In genomic region chr4:62806786-62807185, GRCh38 we compare ENCODE assay signal across 18 cellular contexts.
DNase-seq lines count a peak whose midpoint lies in the region; ATAC-seq, FAIRE-seq and TF ChIP-seq lines count a peak whose summit lies in the region.
"Had no signal": no experiment of that assay in that cellular context is flagged by ENCODE, and none has a peak within 500 bp of the region (broad histone marks: within the 10 kb centered on the region; RNA-seq: fewer than 3 reads in every experiment).

No MANE protein-coding gene starts in this region.

- no peaks in the 10 kb centered on the region for H4K20me1 ChIP-seq in HepG2 (ENCODE audit: insufficient read depth, low read length)
- H4K20me1 ChIP-seq: BLaER1 had no signal

- TF ChIP-seq POLR2A in HepG2 (IDR thresholded peaks at IDR 0.05; ENCODE audit: insufficient read depth in 1 of 2, low read depth in 2 of 2, low read length in 2 of 2) = no peak
- no peak for TF ChIP-seq POLR2A in right lobe of liver (IDR thresholded peaks at IDR 0.05)

- H3K4me2 ChIP-seq in HepG2 (ENCODE audit: low read depth, low read length) = no peak overlapping the region
- H3K4me2 ChIP-seq: BLaER1 had no signal

- no peak for FAIRE-seq in HepG2 (lab: Jason Lieb, UNC)
- FAIRE-seq: GM12878, GM18507, H1, HTR-8/SVneo had no signal

- no peaks in the 10 kb centered on the region for H3K4me1 ChIP-seq in HepG2 (ENCODE audit: insufficient read depth, low read length)
- no peaks in the 10 kb centered on the region for H3K4me1 ChIP-seq in right lobe of liver
- no peaks in the 10 kb centered on the region for H3K4me1 ChIP-seq in colonic mucosa
- no peaks in the 10 kb centered on the region for H3K4me1 ChIP-seq in mucosa of descending colon (ENCODE audit: low read depth)
- H3K4me1 ChIP-seq: BLaER1, Caco-2 had no signal

- POLR2A ChIA-PET in HepG2 (lab: Yijun Ruan, JAX) = no interaction called here

- in situ Hi-C loops in HepG2 (cut with HindIII; ENCODE audit: extremely low pct_ligation_motif_present, low pct_unique_long_range_greater_than_20kb) = no loop called here

- H3K27ac ChIP-seq in HepG2 (ENCODE audit: extremely low read length, insufficient read depth, low read length) = no peak overlapping the region
- no peak overlapping the region for H3K27ac ChIP-seq in right lobe of liver
- H3K27ac ChIP-seq in colonic mucosa = no peak overlapping the region
- H3K27ac ChIP-seq: BLaER1 had no signal

- no peak for TF ChIP-seq RAD21 in HepG2 (CRISPR knock-in tag; IDR thresholded peaks at IDR 0.05)

- WGBS in HepG2 (ENCODE audit: low lambda C conversion rate) = 0% methylated on average over 4 of the region's 6 CpGs
- WGBS in right lobe of liver (ENCODE audit: insufficient coverage, low coverage, low lambda C conversion rate, missing lambda C conversion rate) = 61% methylated on average over 4 of the region's 6 CpGs

- H3K9me3 ChIP-seq in HepG2 (ENCODE audit: low read length) = no peaks in the 10 kb centered on the region
- H3K9me3 ChIP-seq in right lobe of liver = no peaks in the 10 kb centered on the region
- no peaks in the 10 kb centered on the region for H3K9me3 ChIP-seq in colonic mucosa
- H3K9me3 ChIP-seq in mucosa of descending colon = no peaks in the 10 kb centered on the region
- H3K9me3 ChIP-seq: BLaER1, Caco-2 had no signal

- H3K79me2 ChIP-seq in HepG2 (ENCODE audit: insufficient read depth, low read length) = no peaks in the 10 kb centered on the region

- intact Hi-C loops in HepG2 (cut with micrococcal nuclease; ENCODE audit: unreplicated experiment) = no loop called here
- intact Hi-C loops in right lobe of liver (cut with DNase I) = no loop called here
- intact Hi-C loops in colonic mucosa (cut with DNase I) = no loop called here
- intact Hi-C loops in mucosa of descending colon (cut with DNase I, micrococcal nuclease) = no loop called here

- no peak overlapping the region for H3K9ac ChIP-seq in HepG2 (ENCODE audit: insufficient read depth, low read depth, low read length)
- no peak overlapping the region for H3K9ac ChIP-seq in colonic mucosa (ENCODE audit: low read depth in 2 of 2, low read length in 2 of 2)
- H3K9ac ChIP-seq: BLaER1 had no signal

- ATAC-seq in HepG2 (no peak; the same call in 2 of the 3 replicates), right lobe of liver (no peak), mucosa of descending colon (peak; percentile 92), GM21737 (IDR thresholded peaks at IDR 0.05; ENCODE audit: unreplicated experiment) (no peak), GM21786 (IDR thresholded peaks at IDR 0.05; ENCODE audit: unreplicated experiment) (no peak)
- ATAC-seq: GM12878 had no signal

- H3K27me3 ChIP-seq in HepG2 (ENCODE audit: control insufficient read depth in 1 of 2, insufficient read depth in 2 of 2, low read length in 2 of 2) (no peaks in the 10 kb centered on the region), right lobe of liver (no peaks in the 10 kb centered on the region), colonic mucosa (no peaks in the 10 kb centered on the region)
- H3K27me3 ChIP-seq: BLaER1 had no signal

- CTCF ChIA-PET in HepG2 (lab: Yijun Ruan, JAX; ENCODE audit: low intra/inter-chr PET ratio, low total read pairs) = no interaction called here

- no peak overlapping the region for H2AFZ ChIP-seq in HepG2 (ENCODE audit: low read length)

- no peak for TF ChIP-seq EP300 in HepG2 (IDR thresholded peaks at IDR 0.05; ENCODE audit: low read depth in 2 of 2, low read length in 2 of 2)
- no peak for TF ChIP-seq EP300 in HepG2 (CRISPR knock-in tag; IDR thresholded peaks at IDR 0.05; ENCODE audit: borderline replicate concordance)

- no TSS peak for BruUV-seq in HepG2 (replicated peaks; lab: Mats Ljungman, UMichigan)

- H3K36me3 ChIP-seq in HepG2 (replicated peaks in 1 of 2; ENCODE audit: control insufficient read depth in 1 of 2, insufficient read depth in 2 of 2, low read length in 2 of 2) (no peaks in the 10 kb centered on the region), right lobe of liver (no peaks in the 10 kb centered on the region), colonic mucosa (no peaks in the 10 kb centered on the region), mucosa of descending colon (ENCODE audit: low read depth) (no peaks in the 10 kb centered on the region)
- H3K36me3 ChIP-seq: BLaER1 had no signal

- TF ChIP-seq CTCF in HepG2 (CRISPR knock-in tag; IDR thresholded peaks at IDR 0.05) = no peak
- no peak for TF ChIP-seq CTCF in right lobe of liver (IDR thresholded peaks at IDR 0.05)
- no peak for TF ChIP-seq CTCF in colonic mucosa (IDR thresholded peaks at IDR 0.05)
- TF ChIP-seq CTCF in mucosa of descending colon (IDR thresholded peaks at IDR 0.05) = no peak

- no peak overlapping the region for H3K4me3 ChIP-seq in HepG2 (replicated peaks in 1 of 3; ENCODE audit: insufficient read depth in 1 of 3, low read depth in 2 of 3, low read length in 3 of 3)
- H3K4me3 ChIP-seq in right lobe of liver = no peak overlapping the region
- H3K4me3 ChIP-seq in colonic mucosa = no peak overlapping the region
- no peak overlapping the region for H3K4me3 ChIP-seq in mucosa of descending colon
- H3K4me3 ChIP-seq: BLaER1, GM12878 had no signal

- DNase-seq in HepG2 (ENCODE audit: low spot score) (peak; percentile 3), right lobe of liver (no peak), colonic mucosa (peak; percentile 22), mucosa of descending colon (peak in 1 of 3 donors; percentile 55), NCI-H446 treated with DMSO at 0.1 percent for 48 hours (lab: John Stamatoyannopoulos, UW) (no peak)
- DNase-seq: 8988T; AML-193; CD8-positive, alpha-beta memory T cell; HCEC 1CT; HFFc6 had no signal

TF ChIP-seq in HepG2, 621 proteins besides CTCF, POLR2A, EP300 and RAD21 (continues in another document):
- TF ChIP-seq PHB2 (IDR thresholded peaks at IDR 0.05; ENCODE audit: partially characterized antibody) (no peak), ZNF576 (CRISPR knock-in tag; IDR thresholded peaks at IDR 0.05) (no peak), ZNF7 (CRISPR knock-in tag; IDR thresholded peaks at IDR 0.05) (no peak), CREB1 (IDR thresholded peaks at IDR 0.05) (no peak), CREB1 (CRISPR knock-in tag; IDR thresholded peaks at IDR 0.05) (no peak), CEBPG (CRISPR knock-in tag; IDR thresholded peaks at IDR 0.05) (no peak), TRIM22 (IDR thresholded peaks at IDR 0.05) (no peak), TEAD3 (CRISPR knock-in tag; optimal IDR thresholded peaks at IDR 0.05; ENCODE audit: borderline replicate concordance) (no peak), SUZ12 (IDR thresholded peaks at IDR 0.05; ENCODE audit: low read depth, low read length) (no peak), HOMEZ (CRISPR knock-in tag; IDR thresholded peaks at IDR 0.05; ENCODE audit: low read depth) (no peak), ZNF430 (CRISPR knock-in tag; IDR thresholded peaks at IDR 0.05) (no peak), ZNF30 (CRISPR knock-in tag; IDR thresholded peaks at IDR 0.05) (no peak), ZBTB49 (CRISPR knock-in tag; IDR thresholded peaks at IDR 0.05; ENCODE audit: borderline replicate concordance) (no peak), ZNF446 (CRISPR knock-in tag; IDR thresholded peaks at IDR 0.05) (no peak)

Comparison
In these comparisons a context has a peak if more than half of its experiments do, and no peak if none do; other contexts are left out.
1. DNase-seq: peak in HepG2 (single experiment) and colonic mucosa (single experiment); none in right lobe of liver (0 of 3) and NCI-H446 treated with DMSO at 0.1 percent for 48 hours (single experiment).